In the genomic region with DNA sequence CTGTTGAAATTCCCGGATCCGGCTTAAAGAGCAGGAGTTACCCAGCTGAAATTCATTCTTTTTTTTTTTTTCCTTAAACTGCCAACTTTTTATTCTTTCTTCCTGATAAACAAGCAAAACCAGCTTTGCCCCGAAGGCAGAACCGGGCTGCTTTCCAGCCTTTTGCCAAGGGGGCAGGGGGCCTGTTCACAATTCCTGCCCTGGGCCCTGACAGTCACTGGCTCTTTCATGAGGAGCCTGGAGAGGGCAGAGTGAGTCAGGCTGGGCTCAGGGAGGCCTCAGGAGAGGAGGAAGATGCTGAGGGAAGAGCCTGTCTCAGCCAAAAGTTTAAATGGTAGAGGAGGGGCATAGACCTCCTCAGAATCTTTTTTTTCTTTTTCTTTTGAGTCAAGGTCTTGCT, we compare ENCODE assay signal across 1 cellular context.
TF ChIP-seq lines count a peak whose summit lies in the region.

No MANE protein-coding gene starts in this region.

TF ChIP-seq in H1, 55 proteins besides CTCF, POLR2A, EP300 and RAD21 (continued from another document):
- TF ChIP-seq SP2 (IDR thresholded peaks at IDR 0.05; ENCODE audit: low read length): no peak
- TF ChIP-seq, protein P1, sequence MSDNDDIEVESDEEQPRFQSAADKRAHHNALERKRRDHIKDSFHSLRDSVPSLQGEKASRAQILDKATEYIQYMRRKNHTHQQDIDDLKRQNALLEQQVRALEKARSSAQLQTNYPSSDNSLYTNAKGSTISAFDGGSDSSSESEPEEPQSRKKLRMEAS (IDR thresholded peaks at IDR 0.05): no peak
TF ChIP-seq in H1: peak in this region for 0.
